Comparison of ENCODE assay signal across 30 cellular contexts in genomic region chr6:53710788-53711187, GRCh38. TPM values are rescaled to one million over a fixed set of nuclear protein-coding genes. Genes with fewer than 3 reads are reported as not detected.
"Had no signal": no experiment of that assay in that cellular context is flagged by ENCODE, and none has a peak within 500 bp of the region (broad histone marks: within the 10 kb centered on the region; RNA-seq: fewer than 3 reads in every experiment).

No MANE protein-coding gene starts in this region.

- H3K36me3 Mint-ChIP-seq: memory B cell; naive thymus-derived CD8-positive, alpha-beta T cell had no signal

- ATAC-seq: left colon; lower lobe of right lung; naive thymus-derived CD8-positive, alpha-beta T cell had no signal

- H3K9me3 Mint-ChIP-seq: memory B cell; naive thymus-derived CD8-positive, alpha-beta T cell; nephron progenitor cell had no signal

- H3K4me3 Mint-ChIP-seq: memory B cell; naive thymus-derived CD8-positive, alpha-beta T cell; nephron progenitor cell had no signal

- FAIRE-seq: colon, islet of Langerhans, small intestine, urothelium cell line had no signal

- H3K36me3 ChIP-seq: esophagus squamous epithelium, heart right ventricle, left ventricle myocardium inferior, lower lobe of right lung, prostate gland, right lobe of liver, stomach, thoracic aorta, tibial nerve, upper lobe of left lung had no signal

- H3K27ac Mint-ChIP-seq: memory B cell; naive thymus-derived CD8-positive, alpha-beta T cell; nephron progenitor cell had no signal

- H3K4me1 ChIP-seq: esophagus squamous epithelium, lower lobe of right lung, right lobe of liver, stomach, tibial nerve, upper lobe of left lung had no signal

- H3K27me3 ChIP-seq: right lobe of liver, stomach, tibial nerve, upper lobe of left lung had no signal

- H3K9me3 ChIP-seq: esophagus squamous epithelium, heart right ventricle, left ventricle myocardium inferior, lower lobe of right lung, prostate gland, right lobe of liver, stomach, thoracic aorta, tibial nerve, upper lobe of left lung had no signal

- H3K27ac ChIP-seq: dorsolateral prefrontal cortex, esophagus squamous epithelium, heart right ventricle, left ventricle myocardium inferior, lower lobe of right lung, prostate gland, right lobe of liver, stomach, thoracic aorta, tibial nerve, upper lobe of left lung had no signal

- DNase-seq: central memory CD4-positive, alpha-beta T cell; dorsolateral prefrontal cortex; effector CD4-positive, alpha-beta T cell; esophagus squamous epithelium; foreskin melanocyte; glutamatergic neuron; heart right ventricle; hippocampal formation; left colon; left ventricle myocardium inferior; lower lobe of right lung; naive thymus-derived CD8-positive, alpha-beta T cell; nephron progenitor cell; nucleus accumbens; right lobe of liver; small intestine; stimulated activated CD4-positive, alpha-beta T cell treated with anti-CD3 and anti-CD28 coated beads, Interleukin-12 subunit alpha, Interleukin-12 subunit beta, amount 100 ng/mL, for 4 hours; stimulated activated CD4-positive, alpha-beta T cell treated with anti-CD3 and anti-CD28 coated beads, Interleukin-1b, Interleukin-23, amount 100 ng/mL, for 48 hours; stimulated activated CD4-positive, alpha-beta T cell treated with anti-CD3 and anti-CD28 coated beads, Interleukin-4, amount 100 ng/mL, for 1 hour; stimulated activated CD8-positive, alpha-beta memory T cell treated with anti-CD3 and anti-CD28 coated beads, Interleukin-4, amount 100 ng/mL, for 48 hours; stimulated activated naive CD4-positive, alpha-beta T cell treated with Interleukin-2 at 50 U/mL for 16 hours; stomach; upper lobe of left lung had no signal

- H3K4me1 Mint-ChIP-seq: memory B cell; naive thymus-derived CD8-positive, alpha-beta T cell; nephron progenitor cell had no signal

- H3K4me3 ChIP-seq: dorsolateral prefrontal cortex, esophagus squamous epithelium, heart right ventricle, left ventricle myocardium inferior, lower lobe of right lung, prostate gland, right lobe of liver, stomach, thoracic aorta, tibial nerve, upper lobe of left lung had no signal

RNA-seq across cellular contexts. Expression of gene KLHL31, which starts 45.2 kb away (rescaled TPM):
- polyA plus RNA-seq: naive thymus-derived CD8-positive, alpha-beta T cell had no signal
